In genomic region chr11:8531982-8532381, GRCh38 we compare ENCODE assay signal across 30 cellular contexts.
DNase-seq lines count a peak whose midpoint lies in the region; ATAC-seq and TF ChIP-seq lines count a peak whose summit lies in the region.
"Had no signal": no experiment of that assay in that cellular context is flagged by ENCODE, and none has a peak within 500 bp of the region (broad histone marks: within the 10 kb centered on the region; RNA-seq: fewer than 3 reads in every experiment).

No MANE protein-coding gene starts in this region.

- H3K4me3 Mint-ChIP-seq in activated CD8-positive, alpha-beta T cell treated with anti-CD3 and anti-CD28 coated beads, Interleukin-2, amount 10 ng/mL, durations not matched to agents 7 days and 5 days, result no peak overlapping the region
- H3K4me3 Mint-ChIP-seq: activated CD4-positive, alpha-beta T cell treated with anti-CD3 and anti-CD28 coated beads for 36 hours; brain; CD8-positive, alpha-beta memory T cell; stimulated activated naive CD8-positive, alpha-beta T cell treated with anti-CD3 and anti-CD28 coated beads, Interleukin-15, amount 100 ng/mL, for 72 hours had no signal

- H3K4me1 ChIP-seq in spleen, result peaks cover 0 to 46% (median 21%) of the 10 kb centered on the region in 6 donors
- H3K4me1 ChIP-seq in Peyer's patch, result no peaks in the 10 kb centered on the region
- H3K4me1 ChIP-seq: left lung, right atrium auricular region had no signal

- H3K4me3 ChIP-seq in spleen (no peak overlapping the region), Peyer's patch (no peak overlapping the region)
- H3K4me3 ChIP-seq: left lung, right atrium auricular region, thoracic aorta had no signal

- peak overlapping the region in 6 of 8 donors; percentile 35 to 67 (median 54) for H3K27ac ChIP-seq in spleen
- H3K27ac ChIP-seq in Peyer's patch, result no peak overlapping the region
- H3K27ac ChIP-seq: left lung, right atrium auricular region, thoracic aorta had no signal

- peak; percentile 49 for DNase-seq in GM13976 (ENCODE audit: low spot score)
- DNase-seq in NCI-H1694 treated with DMSO at 0.1 percent for 48 hours (lab: John Stamatoyannopoulos, UW), result peak; percentile 25
- no peak for DNase-seq in spleen
- no peak for DNase-seq in NOMO-1 (lab: John Stamatoyannopoulos, UW; ENCODE audit: unreplicated experiment in 2 of 2)
- no peak for DNase-seq in activated CD8-positive, alpha-beta T cell treated with anti-CD3 and anti-CD28 coated beads, Interleukin-2, amount 10 ng/mL, durations not matched to agents 7 days and 5 days
- no peak for DNase-seq in Peyer's patch
- DNase-seq: activated CD4-positive, alpha-beta T cell treated with anti-CD3 and anti-CD28 coated beads for 36 hours; activated naive CD4-positive, alpha-beta T cell treated with anti-CD3 and anti-CD28 coated beads, Interleukin-2, amount 50 U/mL, for 16 hours; activated T-cell treated with anti-CD3 and anti-CD28 coated beads for 4 hours; amniotic stem cell; CD8-positive, alpha-beta memory T cell; cerebellar nuclear complex; H7; head of caudate nucleus; islet precursor cell; KG1; left lung; mesendoderm; MM.1S; posterior cingulate gyrus; SIG-M5; small intestine; stimulated activated naive CD8-positive, alpha-beta T cell treated with anti-CD3 and anti-CD28 coated beads, Interleukin-15, amount 100 ng/mL, for 72 hours; SW 1271 had no signal

- peaks cover 3% of the 10 kb centered on the region for H3K27me3 Mint-ChIP-seq in activated CD8-positive, alpha-beta T cell treated with anti-CD3 and anti-CD28 coated beads, Interleukin-2, amount 10 ng/mL, durations not matched to agents 7 days and 5 days (ENCODE audit: low read depth)
- H3K27me3 Mint-ChIP-seq: brain; CD8-positive, alpha-beta memory T cell; stimulated activated naive CD8-positive, alpha-beta T cell treated with anti-CD3 and anti-CD28 coated beads, Interleukin-15, amount 100 ng/mL, for 72 hours had no signal

- H3K9me3 Mint-ChIP-seq in activated CD8-positive, alpha-beta T cell treated with anti-CD3 and anti-CD28 coated beads, Interleukin-2, amount 10 ng/mL, durations not matched to agents 7 days and 5 days (ENCODE audit: insufficient read depth), result no peaks in the 10 kb centered on the region
- H3K9me3 Mint-ChIP-seq: activated T-helper 2 cell treated with anti-CD3 and anti-CD28 coated beads, Interferon-gamma antibody, Interleukin-2, Interleukin-4, amounts not matched to agents 10 μg/mL and 5 μg/mL and 100 μg/mL, durations not matched to agents 14 hours and 24 hours and 36 hours; brain; stimulated activated naive CD8-positive, alpha-beta T cell treated with anti-CD3 and anti-CD28 coated beads, Interleukin-15, amount 100 ng/mL, for 72 hours had no signal

- TF ChIP-seq CTCF in GM13976 (IDR thresholded peaks at IDR 0.05; ENCODE audit: borderline replicate concordance, control extremely low read depth, extremely low read depth, insufficient read depth, missing control alignments) (no peak), spleen (IDR thresholded peaks at IDR 0.05 in 8 of 11, conservative IDR thresholded peaks at IDR 0.05 in 3 of 11) (no peak), Peyer's patch (IDR thresholded peaks at IDR 0.05) (no peak)

- 82 to 87% (median 85%) methylated on average over 2 of the region's 2 CpGs for WGBS in spleen, 5 donors

- no peaks in the 10 kb centered on the region for H3K36me3 Mint-ChIP-seq in activated CD8-positive, alpha-beta T cell treated with anti-CD3 and anti-CD28 coated beads, Interleukin-2, amount 10 ng/mL, durations not matched to agents 7 days and 5 days (ENCODE audit: low read depth)
- H3K36me3 Mint-ChIP-seq: brain had no signal

- H3K36me3 ChIP-seq in spleen, result no peaks in the 10 kb centered on the region
- no peaks in the 10 kb centered on the region for H3K36me3 ChIP-seq in Peyer's patch
- H3K36me3 ChIP-seq: left lung, right atrium auricular region, thoracic aorta had no signal

- H3K4me1 Mint-ChIP-seq in activated CD8-positive, alpha-beta T cell treated with anti-CD3 and anti-CD28 coated beads, Interleukin-2, amount 10 ng/mL, durations not matched to agents 7 days and 5 days (ENCODE audit: low read depth), result no peaks in the 10 kb centered on the region
- H3K4me1 Mint-ChIP-seq: activated CD4-positive, alpha-beta T cell treated with anti-CD3 and anti-CD28 coated beads for 36 hours; CD8-positive, alpha-beta memory T cell; stimulated activated naive CD8-positive, alpha-beta T cell treated with anti-CD3 and anti-CD28 coated beads, Interleukin-15, amount 100 ng/mL, for 72 hours had no signal

- in situ Hi-C loops in GM13976 (cut with MboI; ENCODE audit: low sequenced_read_pairs, unreplicated experiment), result no loop called here

- H3K27me3 ChIP-seq in spleen (replicated peaks in 1 of 7), result no peaks in the 10 kb centered on the region
- no peaks in the 10 kb centered on the region for H3K27me3 ChIP-seq in Peyer's patch
- H3K27me3 ChIP-seq: left lung, right atrium auricular region had no signal

- POLR2A ChIA-PET in activated CD8-positive, alpha-beta T cell treated with anti-CD3 and anti-CD28 coated beads, Interleukin-2, amount 10 ng/mL, durations not matched to agents 7 days and 5 days (lab: Charles Lee), result no interaction called here

- CTCF ChIA-PET in activated CD8-positive, alpha-beta T cell treated with anti-CD3 and anti-CD28 coated beads, Interleukin-2, amount 10 ng/mL, durations not matched to agents 7 days and 5 days (lab: Charles Lee), result no interaction called here

- ATAC-seq in HG02852 (IDR thresholded peaks at IDR 0.05; ENCODE audit: unreplicated experiment), result peak; percentile 21
- ATAC-seq in activated CD8-positive, alpha-beta T cell treated with anti-CD3 and anti-CD28 coated beads, Interleukin-2, amount 10 ng/mL, durations not matched to agents 7 days and 5 days, result no peak
- ATAC-seq: activated CD4-positive, alpha-beta T cell treated with anti-CD3 and anti-CD28 coated beads for 36 hours; esophagus mucosa; left lung; stimulated activated naive CD8-positive, alpha-beta T cell treated with anti-CD3 and anti-CD28 coated beads, Interleukin-15, amount 100 ng/mL, for 72 hours had no signal

- no peak overlapping the region for H3K27ac Mint-ChIP-seq in activated CD8-positive, alpha-beta T cell treated with anti-CD3 and anti-CD28 coated beads, Interleukin-2, amount 10 ng/mL, durations not matched to agents 7 days and 5 days
- H3K27ac Mint-ChIP-seq: activated CD4-positive, alpha-beta T cell treated with anti-CD3 and anti-CD28 coated beads for 36 hours; activated T-helper 2 cell treated with anti-CD3 and anti-CD28 coated beads, Interferon-gamma antibody, Interleukin-2, Interleukin-4, amounts not matched to agents 10 μg/mL and 5 μg/mL and 100 μg/mL, durations not matched to agents 14 hours and 24 hours and 36 hours; CD8-positive, alpha-beta memory T cell; stimulated activated naive CD8-positive, alpha-beta T cell treated with anti-CD3 and anti-CD28 coated beads, Interleukin-15, amount 100 ng/mL, for 72 hours had no signal

- no peaks in the 10 kb centered on the region for H3K9me3 ChIP-seq in spleen
- H3K9me3 ChIP-seq in Peyer's patch, result no peaks in the 10 kb centered on the region
- H3K9me3 ChIP-seq: left lung, right atrium auricular region, thoracic aorta had no signal

- no peak for TF ChIP-seq POLR2A in spleen (IDR thresholded peaks at IDR 0.05)
- no peak for TF ChIP-seq POLR2A in Peyer's patch (IDR thresholded peaks at IDR 0.05)

- intact Hi-C loops in spleen (cut with DNase I; ENCODE audit: low total_unique reads), result no loop called here

Comparison
In these comparisons a context has a peak if more than half of its experiments do, and no peak if none do; other contexts are left out.
1. DNase-seq: peak in GM13976 (single experiment) and NCI-H1694 treated with DMSO at 0.1 percent for 48 hours (single experiment); none in spleen (single experiment), NOMO-1 (0 of 2), activated CD8-positive, alpha-beta T cell treated with anti-CD3 and anti-CD28 coated beads, Interleukin-2, amount 10 ng/mL, durations not matched to agents 7 days and 5 days (single experiment) and Peyer's patch (0 of 3).
2. H3K27ac ChIP-seq: peak in spleen (6 of 8); none in Peyer's patch (0 of 4).